26 cellular contexts compared by ENCODE assay signal in the genomic region with DNA sequence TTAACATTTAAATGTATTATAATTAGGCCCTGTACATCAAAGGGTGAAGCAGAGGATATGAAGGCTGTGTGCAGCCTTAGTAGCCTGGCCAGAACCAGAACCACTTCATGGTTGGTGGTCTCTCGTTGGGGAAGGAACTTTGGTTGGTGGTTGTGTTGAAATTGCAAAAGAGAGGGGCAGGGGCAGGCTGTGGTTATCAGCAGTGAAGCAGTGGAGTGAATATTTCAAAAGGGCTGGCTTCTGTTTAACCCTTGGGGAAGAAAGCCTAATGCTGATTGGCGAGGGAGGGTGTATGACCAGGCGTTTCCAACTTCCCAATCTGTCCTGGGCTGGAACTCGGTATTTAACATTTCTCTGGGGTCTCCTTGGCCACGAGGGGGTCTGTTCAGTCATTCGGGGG. TPM values are rescaled to one million over a fixed set of nuclear protein-coding genes. Genes with fewer than 3 reads are reported as not detected.
"Had no signal": no experiment of that assay in that cellular context is flagged by ENCODE, and none has a peak within 500 bp of the region (broad histone marks: within the 10 kb centered on the region; RNA-seq: fewer than 3 reads in every experiment).

No MANE protein-coding gene starts in this region.

- H3K9me3 Mint-ChIP-seq: activated CD4-positive, alpha-beta memory T cell treated with anti-CD3 and anti-CD28 coated beads, Interleukin-2, amount 10 ng/mL, durations not matched to agents 7 days and 5 days; activated naive CD4-positive, alpha-beta T cell treated with anti-CD3 and anti-CD28 coated beads, Interleukin-2, amount 10 ng/mL, durations not matched to agents 7 days and 5 days; activated naive CD8-positive, alpha-beta T cell treated with anti-CD3 and anti-CD28 coated beads for 36 hours; activated T-cell treated with anti-CD3 and anti-CD28 coated beads, Interleukin-2, amount 50 U/mL, for 72 hours; activated T-helper 2 cell treated with anti-CD3 and anti-CD28 coated beads, Interferon-gamma antibody, Interleukin-2, Interleukin-4, amounts not matched to agents 10 μg/mL and 5 μg/mL and 100 μg/mL, durations not matched to agents 14 hours and 24 hours and 36 hours; T-helper 1 cell treated with Interleukin-12 subunit alpha and Interleukin-12 subunit beta and Interleukin-4 antibody, amounts not matched to agents 30 μg/mL and 1 μg/mL, for 36 hours had no signal

- H3K27ac Mint-ChIP-seq: activated CD4-positive, alpha-beta memory T cell treated with anti-CD3 and anti-CD28 coated beads, Interleukin-2, amount 10 ng/mL, durations not matched to agents 7 days and 5 days; activated CD4-positive, alpha-beta T cell treated with anti-CD3 and anti-CD28 coated beads for 36 hours; activated naive CD4-positive, alpha-beta T cell treated with anti-CD3 and anti-CD28 coated beads, Interleukin-2, amount 10 ng/mL, durations not matched to agents 7 days and 5 days; activated naive CD8-positive, alpha-beta T cell treated with anti-CD3 and anti-CD28 coated beads for 36 hours; activated T-cell treated with anti-CD3 and anti-CD28 coated beads, Interleukin-2, amount 50 U/mL, for 72 hours; activated T-helper 2 cell treated with anti-CD3 and anti-CD28 coated beads, Interferon-gamma antibody, Interleukin-2, Interleukin-4, amounts not matched to agents 10 μg/mL and 5 μg/mL and 100 μg/mL, durations not matched to agents 14 hours and 24 hours and 36 hours; T-helper 1 cell treated with Interleukin-12 subunit alpha and Interleukin-12 subunit beta and Interleukin-4 antibody, amounts not matched to agents 30 μg/mL and 1 μg/mL, for 36 hours had no signal

- H3K4me3 ChIP-seq: cardiac muscle cell, MG63, PC-9, SK-N-MC had no signal

- H3K36me3 Mint-ChIP-seq: activated naive CD4-positive, alpha-beta T cell treated with anti-CD3 and anti-CD28 coated beads, Interleukin-2, amount 10 ng/mL, durations not matched to agents 7 days and 5 days had no signal

- H3K27me3 ChIP-seq: brain microvascular endothelial cell, cardiac muscle cell, MG63 had no signal

- H3K4me2 ChIP-seq: PC-9 had no signal

- H3K27me3 Mint-ChIP-seq: activated CD4-positive, alpha-beta memory T cell treated with anti-CD3 and anti-CD28 coated beads, Interleukin-2, amount 10 ng/mL, durations not matched to agents 7 days and 5 days; activated CD4-positive, alpha-beta T cell treated with anti-CD3 and anti-CD28 coated beads for 36 hours; activated naive CD4-positive, alpha-beta T cell treated with anti-CD3 and anti-CD28 coated beads, Interleukin-2, amount 10 ng/mL, durations not matched to agents 7 days and 5 days; activated naive CD8-positive, alpha-beta T cell treated with anti-CD3 and anti-CD28 coated beads for 36 hours had no signal

- DNase-seq: activated CD4-positive, alpha-beta memory T cell treated with anti-CD3 and anti-CD28 coated beads, Interleukin-2, amount 10 ng/mL, durations not matched to agents 7 days and 5 days; activated CD4-positive, alpha-beta T cell treated with anti-CD3 and anti-CD28 coated beads for 36 hours; activated CD4-positive, alpha-beta T cell treated with anti-CD3 and anti-CD28 coated beads, Interleukin-2, amount 50 U/mL, for 1 hour; activated gamma-delta T cell treated with Interleukin-2 at 50 U/mL for 16 hours; activated naive CD4-positive, alpha-beta T cell treated with anti-CD3 and anti-CD28 coated beads, Interleukin-2, amount 10 ng/mL, durations not matched to agents 7 days and 5 days; activated naive CD8-positive, alpha-beta T cell treated with anti-CD3 and anti-CD28 coated beads for 36 hours; activated T-cell treated with anti-CD3 and anti-CD28 coated beads for 4 hours; activated T-cell treated with anti-CD3 and anti-CD28 coated beads, Interleukin-2, amount 50 U/mL, for 72 hours; brain microvascular endothelial cell; MG63; NCI-H1092 treated with DMSO at 0.1 percent for 48 hours; NCI-H1417 treated with DMSO at 0.1 percent for 48 hours; NCI-H1694; NCI-H2029; NCI-H510A; NCI-H526 treated with DMSO at 0.1 percent for 48 hours; NCI-H82; PC-9; SHP77 treated with DMSO at 0.1 percent for 48 hours; T-helper 9 cell had no signal

- H3K36me3 ChIP-seq: brain microvascular endothelial cell, cardiac muscle cell, MG63 had no signal

- H3K9me3 ChIP-seq: MG63 had no signal

- H3K27ac ChIP-seq: brain microvascular endothelial cell, cardiac muscle cell, PC-9, SK-N-MC, VCaP had no signal

- H3K4me1 Mint-ChIP-seq: activated CD4-positive, alpha-beta memory T cell treated with anti-CD3 and anti-CD28 coated beads, Interleukin-2, amount 10 ng/mL, durations not matched to agents 7 days and 5 days; activated CD4-positive, alpha-beta T cell treated with anti-CD3 and anti-CD28 coated beads for 36 hours had no signal

- H3K4me3 Mint-ChIP-seq: activated CD4-positive, alpha-beta memory T cell treated with anti-CD3 and anti-CD28 coated beads, Interleukin-2, amount 10 ng/mL, durations not matched to agents 7 days and 5 days; activated CD4-positive, alpha-beta T cell treated with anti-CD3 and anti-CD28 coated beads for 36 hours; activated naive CD4-positive, alpha-beta T cell treated with anti-CD3 and anti-CD28 coated beads, Interleukin-2, amount 10 ng/mL, durations not matched to agents 7 days and 5 days; activated naive CD8-positive, alpha-beta T cell treated with anti-CD3 and anti-CD28 coated beads for 36 hours; activated T-cell treated with anti-CD3 and anti-CD28 coated beads, Interleukin-2, amount 50 U/mL, for 72 hours; T-helper 1 cell treated with Interleukin-12 subunit alpha and Interleukin-12 subunit beta and Interleukin-4 antibody, amounts not matched to agents 30 μg/mL and 1 μg/mL, for 36 hours had no signal

RNA-seq across cellular contexts. Expression of a gene that starts 51.2 kb away (rescaled TPM):
- total RNA-seq: activated CD4-positive, alpha-beta T cell treated with anti-CD3 and anti-CD28 coated beads for 36 hours; activated CD8-positive, alpha-beta memory T cell treated with anti-CD3 and anti-CD28 coated beads for 36 hours; activated naive CD8-positive, alpha-beta T cell treated with anti-CD3 and anti-CD28 coated beads for 36 hours; activated T-cell treated with anti-CD3 and anti-CD28 coated beads, Interleukin-2, amount 50 U/mL, for 72 hours; activated T-helper 2 cell treated with anti-CD3 and anti-CD28 coated beads, Interferon-gamma antibody, Interleukin-2, Interleukin-4, amounts not matched to agents 10 μg/mL and 5 μg/mL and 100 μg/mL, durations not matched to agents 14 hours and 24 hours and 36 hours had no signal
